ENCODE assay signal across 2 cellular contexts in the genomic region with DNA sequence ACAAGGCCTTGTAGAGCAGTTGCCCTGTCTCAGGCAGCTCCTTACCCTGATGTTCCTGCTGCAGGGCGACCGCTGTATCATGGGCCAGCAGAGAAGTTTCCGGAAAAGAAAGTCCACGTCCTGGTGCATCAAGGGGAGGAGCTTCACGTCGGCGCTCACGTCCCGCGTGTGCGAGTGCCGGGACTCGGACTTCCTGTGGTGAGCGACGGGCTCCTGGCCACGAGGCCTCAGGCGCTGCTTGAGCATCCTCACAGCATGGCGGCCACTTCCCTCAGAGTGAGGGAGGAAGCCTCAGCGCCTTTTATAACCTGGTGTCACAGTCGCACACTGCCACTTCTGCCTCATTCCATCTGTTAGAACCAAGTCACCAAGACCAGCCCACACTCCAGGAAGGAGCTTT.
TF ChIP-seq lines count a peak whose summit lies in the region.

No MANE protein-coding gene starts in this region.

TF ChIP-seq in SK-N-SH treated with all-trans-retinoic acid at 6 μM for 48 hours, 23 proteins besides CTCF, POLR2A, EP300 and RAD21 (continued from another document):
- TF ChIP-seq, protein P1, sequence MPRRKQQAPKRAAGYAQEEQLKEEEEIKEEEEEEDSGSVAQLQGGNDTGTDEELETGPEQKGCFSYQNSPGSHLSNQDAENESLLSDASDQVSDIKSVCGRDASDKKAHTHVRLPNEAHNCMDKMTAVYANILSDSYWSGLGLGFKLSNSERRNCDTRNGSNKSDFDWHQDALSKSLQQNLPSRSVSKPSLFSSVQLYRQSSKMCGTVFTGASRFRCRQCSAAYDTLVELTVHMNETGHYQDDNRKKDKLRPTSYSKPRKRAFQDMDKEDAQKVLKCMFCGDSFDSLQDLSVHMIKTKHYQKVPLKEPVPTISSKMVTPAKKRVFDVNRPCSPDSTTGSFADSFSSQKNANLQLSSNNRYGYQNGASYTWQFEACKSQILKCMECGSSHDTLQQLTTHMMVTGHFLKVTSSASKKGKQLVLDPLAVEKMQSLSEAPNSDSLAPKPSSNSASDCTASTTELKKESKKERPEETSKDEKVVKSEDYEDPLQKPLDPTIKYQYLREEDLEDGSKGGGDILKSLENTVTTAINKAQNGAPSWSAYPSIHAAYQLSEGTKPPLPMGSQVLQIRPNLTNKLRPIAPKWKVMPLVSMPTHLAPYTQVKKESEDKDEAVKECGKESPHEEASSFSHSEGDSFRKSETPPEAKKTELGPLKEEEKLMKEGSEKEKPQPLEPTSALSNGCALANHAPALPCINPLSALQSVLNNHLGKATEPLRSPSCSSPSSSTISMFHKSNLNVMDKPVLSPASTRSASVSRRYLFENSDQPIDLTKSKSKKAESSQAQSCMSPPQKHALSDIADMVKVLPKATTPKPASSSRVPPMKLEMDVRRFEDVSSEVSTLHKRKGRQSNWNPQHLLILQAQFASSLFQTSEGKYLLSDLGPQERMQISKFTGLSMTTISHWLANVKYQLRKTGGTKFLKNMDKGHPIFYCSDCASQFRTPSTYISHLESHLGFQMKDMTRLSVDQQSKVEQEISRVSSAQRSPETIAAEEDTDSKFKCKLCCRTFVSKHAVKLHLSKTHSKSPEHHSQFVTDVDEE (CRISPR knock-in tag; IDR thresholded peaks at IDR 0.05) = no peak
- TF ChIP-seq, protein P2, sequence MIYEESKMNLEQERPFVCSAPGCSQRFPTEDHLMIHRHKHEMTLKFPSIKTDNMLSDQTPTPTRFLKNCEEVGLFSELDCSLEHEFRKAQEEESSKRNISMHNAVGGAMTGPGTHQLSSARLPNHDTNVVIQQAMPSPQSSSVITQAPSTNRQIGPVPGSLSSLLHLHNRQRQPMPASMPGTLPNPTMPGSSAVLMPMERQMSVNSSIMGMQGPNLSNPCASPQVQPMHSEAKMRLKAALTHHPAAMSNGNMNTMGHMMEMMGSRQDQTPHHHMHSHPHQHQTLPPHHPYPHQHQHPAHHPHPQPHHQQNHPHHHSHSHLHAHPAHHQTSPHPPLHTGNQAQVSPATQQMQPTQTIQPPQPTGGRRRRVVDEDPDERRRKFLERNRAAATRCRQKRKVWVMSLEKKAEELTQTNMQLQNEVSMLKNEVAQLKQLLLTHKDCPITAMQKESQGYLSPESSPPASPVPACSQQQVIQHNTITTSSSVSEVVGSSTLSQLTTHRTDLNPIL (CRISPR knock-in tag; IDR thresholded peaks at IDR 0.05; ENCODE audit: low read depth) = no peak

TF ChIP-seq in SK-N-SH, 30 proteins besides CTCF, POLR2A, EP300 and RAD21 (continued from another document):
- TF ChIP-seq, protein P3, sequence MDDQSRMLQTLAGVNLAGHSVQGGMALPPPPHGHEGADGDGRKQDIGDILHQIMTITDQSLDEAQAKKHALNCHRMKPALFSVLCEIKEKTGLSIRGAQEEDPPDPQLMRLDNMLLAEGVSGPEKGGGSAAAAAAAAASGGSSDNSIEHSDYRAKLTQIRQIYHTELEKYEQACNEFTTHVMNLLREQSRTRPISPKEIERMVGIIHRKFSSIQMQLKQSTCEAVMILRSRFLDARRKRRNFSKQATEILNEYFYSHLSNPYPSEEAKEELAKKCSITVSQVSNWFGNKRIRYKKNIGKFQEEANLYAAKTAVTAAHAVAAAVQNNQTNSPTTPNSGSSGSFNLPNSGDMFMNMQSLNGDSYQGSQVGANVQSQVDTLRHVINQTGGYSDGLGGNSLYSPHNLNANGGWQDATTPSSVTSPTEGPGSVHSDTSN (IDR thresholded peaks at IDR 0.05) = no peak
- TF ChIP-seq MEF2A (IDR thresholded peaks at IDR 0.05; ENCODE audit: borderline replicate concordance, low read depth) (no peak), EZH2phosphoT487 (IDR thresholded peaks at IDR 0.05; ENCODE audit: borderline replicate concordance, low read depth) (no peak), FOXJ3 (CRISPR knock-in tag; IDR thresholded peaks at IDR 0.05) (no peak), RFX5 (IDR thresholded peaks at IDR 0.05; ENCODE audit: low read length) (no peak), TAF1 (IDR thresholded peaks at IDR 0.05; ENCODE audit: borderline replicate concordance, low read depth, low read length) (no peak), NRF1 (IDR thresholded peaks at IDR 0.05; ENCODE audit: low read depth, low read length) (no peak), FOSL2 (IDR thresholded peaks at IDR 0.05; ENCODE audit: borderline replicate concordance, low read depth) (no peak), TCF12 (IDR thresholded peaks at IDR 0.05) (no peak), TEAD4 (IDR thresholded peaks at IDR 0.05; ENCODE audit: borderline replicate concordance, insufficient read depth) (no peak), RCOR1 (IDR thresholded peaks at IDR 0.05; ENCODE audit: low read length) (no peak), SIN3A (IDR thresholded peaks at IDR 0.05; ENCODE audit: borderline replicate concordance, low read depth, low read length) (no peak), GATA2 (CRISPR knock-in tag; IDR thresholded peaks at IDR 0.05) (no peak)
- TF ChIP-seq, protein P4, sequence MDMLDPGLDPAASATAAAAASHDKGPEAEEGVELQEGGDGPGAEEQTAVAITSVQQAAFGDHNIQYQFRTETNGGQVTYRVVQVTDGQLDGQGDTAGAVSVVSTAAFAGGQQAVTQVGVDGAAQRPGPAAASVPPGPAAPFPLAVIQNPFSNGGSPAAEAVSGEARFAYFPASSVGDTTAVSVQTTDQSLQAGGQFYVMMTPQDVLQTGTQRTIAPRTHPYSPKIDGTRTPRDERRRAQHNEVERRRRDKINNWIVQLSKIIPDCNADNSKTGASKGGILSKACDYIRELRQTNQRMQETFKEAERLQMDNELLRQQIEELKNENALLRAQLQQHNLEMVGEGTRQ (IDR thresholded peaks at IDR 0.05; ENCODE audit: borderline replicate concordance, low read depth, low read length) = no peak
- TF ChIP-seq, protein P5, sequence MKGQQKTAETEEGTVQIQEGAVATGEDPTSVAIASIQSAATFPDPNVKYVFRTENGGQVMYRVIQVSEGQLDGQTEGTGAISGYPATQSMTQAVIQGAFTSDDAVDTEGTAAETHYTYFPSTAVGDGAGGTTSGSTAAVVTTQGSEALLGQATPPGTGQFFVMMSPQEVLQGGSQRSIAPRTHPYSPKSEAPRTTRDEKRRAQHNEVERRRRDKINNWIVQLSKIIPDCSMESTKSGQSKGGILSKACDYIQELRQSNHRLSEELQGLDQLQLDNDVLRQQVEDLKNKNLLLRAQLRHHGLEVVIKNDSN (IDR thresholded peaks at IDR 0.05; ENCODE audit: borderline replicate concordance, low read depth) = no peak
- TF ChIP-seq, protein P6, sequence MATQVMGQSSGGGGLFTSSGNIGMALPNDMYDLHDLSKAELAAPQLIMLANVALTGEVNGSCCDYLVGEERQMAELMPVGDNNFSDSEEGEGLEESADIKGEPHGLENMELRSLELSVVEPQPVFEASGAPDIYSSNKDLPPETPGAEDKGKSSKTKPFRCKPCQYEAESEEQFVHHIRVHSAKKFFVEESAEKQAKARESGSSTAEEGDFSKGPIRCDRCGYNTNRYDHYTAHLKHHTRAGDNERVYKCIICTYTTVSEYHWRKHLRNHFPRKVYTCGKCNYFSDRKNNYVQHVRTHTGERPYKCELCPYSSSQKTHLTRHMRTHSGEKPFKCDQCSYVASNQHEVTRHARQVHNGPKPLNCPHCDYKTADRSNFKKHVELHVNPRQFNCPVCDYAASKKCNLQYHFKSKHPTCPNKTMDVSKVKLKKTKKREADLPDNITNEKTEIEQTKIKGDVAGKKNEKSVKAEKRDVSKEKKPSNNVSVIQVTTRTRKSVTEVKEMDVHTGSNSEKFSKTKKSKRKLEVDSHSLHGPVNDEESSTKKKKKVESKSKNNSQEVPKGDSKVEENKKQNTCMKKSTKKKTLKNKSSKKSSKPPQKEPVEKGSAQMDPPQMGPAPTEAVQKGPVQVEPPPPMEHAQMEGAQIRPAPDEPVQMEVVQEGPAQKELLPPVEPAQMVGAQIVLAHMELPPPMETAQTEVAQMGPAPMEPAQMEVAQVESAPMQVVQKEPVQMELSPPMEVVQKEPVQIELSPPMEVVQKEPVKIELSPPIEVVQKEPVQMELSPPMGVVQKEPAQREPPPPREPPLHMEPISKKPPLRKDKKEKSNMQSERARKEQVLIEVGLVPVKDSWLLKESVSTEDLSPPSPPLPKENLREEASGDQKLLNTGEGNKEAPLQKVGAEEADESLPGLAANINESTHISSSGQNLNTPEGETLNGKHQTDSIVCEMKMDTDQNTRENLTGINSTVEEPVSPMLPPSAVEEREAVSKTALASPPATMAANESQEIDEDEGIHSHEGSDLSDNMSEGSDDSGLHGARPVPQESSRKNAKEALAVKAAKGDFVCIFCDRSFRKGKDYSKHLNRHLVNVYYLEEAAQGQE (IDR thresholded peaks at IDR 0.05; ENCODE audit: low read depth, low read length) = no peak
- TF ChIP-seq, protein P7, sequence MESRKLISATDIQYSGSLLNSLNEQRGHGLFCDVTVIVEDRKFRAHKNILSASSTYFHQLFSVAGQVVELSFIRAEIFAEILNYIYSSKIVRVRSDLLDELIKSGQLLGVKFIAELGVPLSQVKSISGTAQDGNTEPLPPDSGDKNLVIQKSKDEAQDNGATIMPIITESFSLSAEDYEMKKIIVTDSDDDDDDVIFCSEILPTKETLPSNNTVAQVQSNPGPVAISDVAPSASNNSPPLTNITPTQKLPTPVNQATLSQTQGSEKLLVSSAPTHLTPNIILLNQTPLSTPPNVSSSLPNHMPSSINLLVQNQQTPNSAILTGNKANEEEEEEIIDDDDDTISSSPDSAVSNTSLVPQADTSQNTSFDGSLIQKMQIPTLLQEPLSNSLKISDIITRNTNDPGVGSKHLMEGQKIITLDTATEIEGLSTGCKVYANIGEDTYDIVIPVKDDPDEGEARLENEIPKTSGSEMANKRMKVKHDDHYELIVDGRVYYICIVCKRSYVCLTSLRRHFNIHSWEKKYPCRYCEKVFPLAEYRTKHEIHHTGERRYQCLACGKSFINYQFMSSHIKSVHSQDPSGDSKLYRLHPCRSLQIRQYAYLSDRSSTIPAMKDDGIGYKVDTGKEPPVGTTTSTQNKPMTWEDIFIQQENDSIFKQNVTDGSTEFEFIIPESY (IDR thresholded peaks at IDR 0.05; ENCODE audit: borderline replicate concordance, low read depth) = no peak
- TF ChIP-seq, protein P8, sequence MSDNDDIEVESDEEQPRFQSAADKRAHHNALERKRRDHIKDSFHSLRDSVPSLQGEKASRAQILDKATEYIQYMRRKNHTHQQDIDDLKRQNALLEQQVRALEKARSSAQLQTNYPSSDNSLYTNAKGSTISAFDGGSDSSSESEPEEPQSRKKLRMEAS (IDR thresholded peaks at IDR 0.05; ENCODE audit: low read depth) = no peak
- TF ChIP-seq, protein P9, sequence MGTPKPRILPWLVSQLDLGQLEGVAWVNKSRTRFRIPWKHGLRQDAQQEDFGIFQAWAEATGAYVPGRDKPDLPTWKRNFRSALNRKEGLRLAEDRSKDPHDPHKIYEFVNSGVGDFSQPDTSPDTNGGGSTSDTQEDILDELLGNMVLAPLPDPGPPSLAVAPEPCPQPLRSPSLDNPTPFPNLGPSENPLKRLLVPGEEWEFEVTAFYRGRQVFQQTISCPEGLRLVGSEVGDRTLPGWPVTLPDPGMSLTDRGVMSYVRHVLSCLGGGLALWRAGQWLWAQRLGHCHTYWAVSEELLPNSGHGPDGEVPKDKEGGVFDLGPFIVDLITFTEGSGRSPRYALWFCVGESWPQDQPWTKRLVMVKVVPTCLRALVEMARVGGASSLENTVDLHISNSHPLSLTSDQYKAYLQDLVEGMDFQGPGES (IDR thresholded peaks at IDR 0.05; ENCODE audit: low read depth, low read length) = no peak
TF ChIP-seq in SK-N-SH: peak in this region for 0.
